Comparison of ENCODE assay signal across 16 cellular contexts in the genomic region with DNA sequence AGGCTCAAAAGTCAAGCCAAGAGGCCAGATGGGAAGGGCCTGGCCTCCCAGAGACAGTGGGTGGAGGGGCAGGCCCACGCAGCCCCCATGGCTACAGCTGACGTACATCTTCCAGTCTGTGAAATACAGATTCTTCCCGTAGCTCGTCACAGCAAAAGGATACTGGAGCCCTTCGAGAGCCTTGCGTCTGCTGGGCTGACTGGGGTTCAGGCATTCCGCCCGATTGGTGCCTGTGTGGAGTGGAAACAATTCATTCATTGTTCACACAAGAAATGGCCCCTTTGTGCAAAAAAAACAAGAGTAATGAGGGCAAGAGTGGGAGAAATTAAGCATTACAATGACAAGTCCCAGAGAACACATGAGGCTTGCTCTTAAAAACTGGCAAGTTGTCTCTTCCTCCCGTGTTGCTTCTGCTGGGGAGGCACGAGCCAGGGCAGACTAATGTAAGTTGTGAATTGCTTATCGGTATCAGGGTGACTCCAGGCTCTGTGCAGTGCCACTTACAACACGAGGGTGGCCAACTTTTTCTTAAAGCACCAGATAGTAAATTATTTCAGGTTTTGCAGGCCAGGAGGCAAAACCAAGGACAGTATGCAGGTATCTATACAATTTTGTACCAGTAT.
A peak's percentile ranks its signal among the peaks of the same experiment; 100 is the strongest.
DNase-seq lines count a peak whose midpoint lies in the region; ATAC-seq and TF ChIP-seq lines count a peak whose summit lies in the region.
"Had no signal": no experiment of that assay in that cellular context is flagged by ENCODE, and none has a peak within 500 bp of the region (broad histone marks: within the 10 kb centered on the region; RNA-seq: fewer than 3 reads in every experiment).

No MANE protein-coding gene starts in this region.

- in situ Hi-C loops in gastrocnemius medialis (cut with MboI; ENCODE audit: low sequenced_read_pairs in 4 of 4): loop anchor here in 1 of 4 donors (10.0 kb wide), 1 partner anchor 465 kb away; no protein-coding TSS in a partner anchor

- H3K27ac ChIP-seq in HUES6 (ENCODE audit: low read depth, low read length) (no peak overlapping the region), mesodermal cell (ENCODE audit: low read depth, low read length, severe bottlenecking) (peak overlapping the region; percentile 60), gastrocnemius medialis (peak overlapping the region in 3 of 4 donors; percentile 7 to 29 (median 11))

- peaks cover 38% of the 10 kb centered on the region for H3K36me3 ChIP-seq in HUES6 (ENCODE audit: control insufficient read depth, insufficient read depth, low read length)
- peaks cover 88% of the 10 kb centered on the region for H3K36me3 ChIP-seq in mesodermal cell (ENCODE audit: control insufficient read depth, insufficient read depth, low read length)
- peaks cover 0 to 22% of the 10 kb centered on the region in 2 donors for H3K36me3 ChIP-seq in gastrocnemius medialis

- TF ChIP-seq CTCF in gastrocnemius medialis (IDR thresholded peaks at IDR 0.05 in 4 of 5, conservative IDR thresholded peaks at IDR 0.05 in 1 of 5) (no peak), natural killer cell (IDR thresholded peaks at IDR 0.05) (no peak)

- H3K4me3 ChIP-seq in HUES6 (ENCODE audit: low read depth, low read length): no peak overlapping the region
- H3K4me3 ChIP-seq in mesodermal cell (ENCODE audit: extremely low read depth, insufficient read depth, low read length, poor library complexity, severe bottlenecking): no peak overlapping the region
- no peak overlapping the region for H3K4me3 ChIP-seq in gastrocnemius medialis
- H3K4me3 ChIP-seq: MG63 had no signal

- peak overlapping the region; percentile 35 for H3K27ac Mint-ChIP-seq in dendritic cell treated with granulocyte-macrophage colony-stimulating factor and Interleukin-4, amounts not matched to agents 40 ng/mL and 50 ng/mL, for 4 days
- no peak overlapping the region for H3K27ac Mint-ChIP-seq in natural killer cell

- H3K36me3 Mint-ChIP-seq in dendritic cell treated with granulocyte-macrophage colony-stimulating factor and Interleukin-4, amounts not matched to agents 40 ng/mL and 50 ng/mL, for 4 days (ENCODE audit: low read depth): no peaks in the 10 kb centered on the region
- H3K36me3 Mint-ChIP-seq in natural killer cell: no peaks in the 10 kb centered on the region

- DNase-seq in gastrocnemius medialis (no peak), natural killer cell (no peak), glomerular visceral epithelial cell (ENCODE audit: extremely low spot score) (no peak), activated T-cell treated with anti-CD3 and anti-CD28 coated beads for 4 hours (no peak)
- DNase-seq: COR-L47, DMS153, MG63, NCI-H1092, NCI-H146, NCI-H2081, NCI-H774, PC-3 had no signal

- H3K27me3 ChIP-seq in HUES6 (ENCODE audit: control insufficient read depth, insufficient read depth, low read length): no peaks in the 10 kb centered on the region
- no peaks in the 10 kb centered on the region for H3K27me3 ChIP-seq in gastrocnemius medialis
- H3K27me3 ChIP-seq: MG63 had no signal

- no peaks in the 10 kb centered on the region for H3K27me3 Mint-ChIP-seq in dendritic cell treated with granulocyte-macrophage colony-stimulating factor and Interleukin-4, amounts not matched to agents 40 ng/mL and 50 ng/mL, for 4 days
- H3K27me3 Mint-ChIP-seq in natural killer cell (ENCODE audit: low read depth in 2 of 2): peaks cover 0 to 7% of the 10 kb centered on the region in 2 donors

- H3K9me3 ChIP-seq in HUES6 (ENCODE audit: control insufficient read depth, insufficient read depth, low read depth, low read length) (peaks cover 13% of the 10 kb centered on the region; the same call in 1 of the 2 replicates), mesodermal cell (ENCODE audit: control insufficient read depth, low read length) (peaks cover 9% of the 10 kb centered on the region), gastrocnemius medialis (no peaks in the 10 kb centered on the region)
- H3K9me3 ChIP-seq: MG63 had no signal

- H3K9ac ChIP-seq in HUES6 (ENCODE audit: low read length): peak overlapping the region; percentile 16

- no peak overlapping the region for H3K4me3 Mint-ChIP-seq in dendritic cell treated with granulocyte-macrophage colony-stimulating factor and Interleukin-4, amounts not matched to agents 40 ng/mL and 50 ng/mL, for 4 days
- no peak overlapping the region for H3K4me3 Mint-ChIP-seq in natural killer cell

- no peak for TF ChIP-seq POLR2A in gastrocnemius medialis (IDR thresholded peaks at IDR 0.05)

- no peaks in the 10 kb centered on the region for H3K4me1 ChIP-seq in HUES6 (ENCODE audit: control insufficient read depth, insufficient read depth, low read length)
- peaks cover 13% of the 10 kb centered on the region for H3K4me1 ChIP-seq in mesodermal cell (ENCODE audit: control insufficient read depth, insufficient read depth, low read length, poor library complexity, severe bottlenecking)
- H3K4me1 ChIP-seq in gastrocnemius medialis: no peaks in the 10 kb centered on the region

- 83 to 89% methylated on average over 8 to 10 of the region's 12 CpGs for WGBS in mesodermal cell (ENCODE audit: insufficient coverage in 2 of 2), 2 experiments

- intact Hi-C loops in dendritic cell treated with granulocyte-macrophage colony-stimulating factor and Interleukin-4, amounts not matched to agents 40 ng/mL and 50 ng/mL, for 4 days (cut with micrococcal nuclease): loop anchor here (10.0 kb wide), 1 partner anchor 145 kb away; no protein-coding TSS in a partner anchor
- intact Hi-C loops in gastrocnemius medialis (cut with DNase I; ENCODE audit: low total_unique reads): loop anchor here (5.0 kb wide), 1 partner anchor 37 kb away; no protein-coding TSS in a partner anchor
- intact Hi-C loops in natural killer cell (cut with micrococcal nuclease): no loop called here

- ATAC-seq in gastrocnemius medialis (no peak), natural killer cell (no peak), HG02870 (IDR thresholded peaks at IDR 0.05; ENCODE audit: unreplicated experiment) (no peak)
- ATAC-seq: PC-3 had no signal

- peaks cover 48% of the 10 kb centered on the region for H3K4me1 Mint-ChIP-seq in dendritic cell treated with granulocyte-macrophage colony-stimulating factor and Interleukin-4, amounts not matched to agents 40 ng/mL and 50 ng/mL, for 4 days (ENCODE audit: low read depth)
- H3K4me1 Mint-ChIP-seq in natural killer cell: no peaks in the 10 kb centered on the region

- H3K9me3 Mint-ChIP-seq in dendritic cell treated with granulocyte-macrophage colony-stimulating factor and Interleukin-4, amounts not matched to agents 40 ng/mL and 50 ng/mL, for 4 days: no peaks in the 10 kb centered on the region
- H3K9me3 Mint-ChIP-seq in natural killer cell: no peaks in the 10 kb centered on the region
